18 cellular contexts compared by ENCODE assay signal in the genomic region with DNA sequence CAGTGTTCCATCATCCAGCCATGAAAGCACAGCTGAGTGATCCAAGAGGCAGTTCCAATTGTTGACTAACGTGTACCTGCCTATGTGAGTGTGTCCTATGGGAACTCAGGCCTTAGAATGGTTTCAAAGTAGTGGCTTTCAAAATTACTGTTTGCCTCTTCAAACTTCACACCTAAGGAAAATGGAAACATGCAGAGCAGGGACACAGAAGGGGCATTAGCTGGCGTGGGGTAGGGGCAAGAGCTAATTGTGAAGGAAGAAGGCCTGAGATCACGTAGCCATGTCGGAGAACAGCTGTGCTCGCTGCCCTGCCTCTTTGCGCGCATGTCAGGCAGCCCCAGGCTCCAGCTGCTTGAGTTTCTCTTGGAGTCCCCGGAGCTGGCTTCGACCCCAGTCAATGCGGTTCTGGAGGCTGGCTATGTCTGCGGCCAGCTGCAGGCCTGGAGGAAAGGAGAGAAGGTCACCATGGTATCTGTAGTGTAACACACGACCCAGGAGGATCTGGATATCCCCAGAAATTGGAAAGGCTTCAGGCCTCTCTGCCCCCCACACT. TPM values are rescaled to one million over a fixed set of nuclear protein-coding genes. Genes with fewer than 3 reads are reported as not detected.
DNase-seq lines count a peak whose midpoint lies in the region; ATAC-seq and TF ChIP-seq lines count a peak whose summit lies in the region.
"Had no signal": no experiment of that assay in that cellular context is flagged by ENCODE, and none has a peak within 500 bp of the region (broad histone marks: within the 10 kb centered on the region; RNA-seq: fewer than 3 reads in every experiment).

No MANE protein-coding gene starts in this region.

- H3K4me3 ChIP-seq in AG04450 (ENCODE audit: low read depth, low read length) (no peak overlapping the region), IMR-90 (ENCODE audit: insufficient read depth, low read depth, low read length) (no peak overlapping the region), neural progenitor cell (no peak overlapping the region), endodermal cell (ENCODE audit: low read length) (no peak overlapping the region)
- H3K4me3 ChIP-seq in naive thymus-derived CD4-positive, alpha-beta T cell (ENCODE audit: low read length) = no peak overlapping the region
- H3K4me3 ChIP-seq: GM23248 had no signal

- H4K5ac ChIP-seq in IMR-90 (ENCODE audit: low read depth, low read length) = no peak overlapping the region

- peaks cover 9% of the 10 kb centered on the region for H3K9me1 ChIP-seq in IMR-90 (ENCODE audit: insufficient read depth, low read length)

- dilution Hi-C loops in IMR-90 (cut with HindIII; ENCODE audit: low sequenced_read_pairs, unreplicated experiment) = no loop called here

- no peak overlapping the region for H3K23ac ChIP-seq in IMR-90 (ENCODE audit: low read depth, low read length)

- intact Hi-C loops in IMR-90 (cut with micrococcal nuclease) = no loop called here
- intact Hi-C loops in naive thymus-derived CD4-positive, alpha-beta T cell (cut with micrococcal nuclease) = no loop called here

- peak overlapping the region; percentile 20; the same call in 1 of the 2 replicates for H4K91ac ChIP-seq in IMR-90 (ENCODE audit: insufficient read depth, low read depth, low read length)

- in situ Hi-C loops in IMR-90 (cut with MboI; ENCODE audit: low sequenced_read_pairs) = no loop called here

- no peak overlapping the region for H3K9ac ChIP-seq in IMR-90 (ENCODE audit: low read depth, low read length)
- no peak overlapping the region for H3K9ac ChIP-seq in neural progenitor cell
- no peak overlapping the region for H3K9ac ChIP-seq in endodermal cell (ENCODE audit: extremely low read depth, low read length, poor library complexity, severe bottlenecking)
- H3K9ac ChIP-seq: GM23248 had no signal

- peak overlapping the region; percentile 48 for H2AK5ac ChIP-seq in IMR-90 (ENCODE audit: low read depth, low read length)

- H3K36me3 Mint-ChIP-seq in brain (peaks cover 23% of the 10 kb centered on the region), neural progenitor cell (peaks cover 19% of the 10 kb centered on the region), endodermal cell (ENCODE audit: low read depth) (peaks cover 23% of the 10 kb centered on the region)
- H3K36me3 Mint-ChIP-seq in naive thymus-derived CD4-positive, alpha-beta T cell = peaks cover 8 to 28% (median 14%) of the 10 kb centered on the region in 5 donors

- peak overlapping the region; percentile 38; the same call in 1 of the 2 replicates for H2BK120ac ChIP-seq in IMR-90 (ENCODE audit: low read depth, low read length)

- no peak overlapping the region for H4K8ac ChIP-seq in IMR-90 (ENCODE audit: low read depth in 2 of 2, low read length in 2 of 2)

- no peak overlapping the region for H3K14ac ChIP-seq in IMR-90 (replicated peaks; ENCODE audit: low read depth, low read length)

- peaks cover 3 to 21% of the 10 kb centered on the region in 2 experiments; a peak in 3 of 4 replicates for H3K79me1 ChIP-seq in IMR-90 (ENCODE audit: low read depth in 1 of 2, low read length in 2 of 2)

- no peak overlapping the region for H3K18ac ChIP-seq in IMR-90 (ENCODE audit: low read depth, low read length)

- H3K27ac Mint-ChIP-seq in brain (peak overlapping the region in 1 of 5 experiments; percentile 13), neural progenitor cell (no peak overlapping the region), endodermal cell (no peak overlapping the region)
- H3K27ac Mint-ChIP-seq in naive thymus-derived CD4-positive, alpha-beta T cell = peak overlapping the region in 4 of 9 donors; percentile 42 to 80 (median 54)

- BruUV-seq in IMR-90 (replicated peaks; lab: Mats Ljungman, UMichigan) = no TSS peak

- peaks cover 2% of the 10 kb centered on the region; the same call in 1 of the 2 replicates for H3K9me3 ChIP-seq in AG04450 (ENCODE audit: control insufficient read depth, insufficient read depth, low read length)
- H3K9me3 ChIP-seq in IMR-90 (ENCODE audit: control insufficient read depth, insufficient read depth, low read length) = no peaks in the 10 kb centered on the region
- H3K9me3 ChIP-seq in neural progenitor cell (ENCODE audit: low read depth) = no peaks in the 10 kb centered on the region
- no peaks in the 10 kb centered on the region for H3K9me3 ChIP-seq in endodermal cell (ENCODE audit: control insufficient read depth, low read length)
- no peaks in the 10 kb centered on the region for H3K9me3 ChIP-seq in naive thymus-derived CD4-positive, alpha-beta T cell (ENCODE audit: control insufficient read depth in 2 of 3, low read length in 3 of 3)

- no peak overlapping the region for H3K56ac ChIP-seq in IMR-90 (ENCODE audit: extremely low read depth, insufficient read depth, low read length)

- no peak for TF ChIP-seq RAD21 in IMR-90 (IDR thresholded peaks at IDR 0.05; ENCODE audit: low read length)

- H3K4ac ChIP-seq in IMR-90 (ENCODE audit: low read depth, low read length) = peak overlapping the region; percentile 46

- DNase-seq in AG04450 (ENCODE audit: low read depth, low spot score) (no peak), IMR-90 (no peak), neural progenitor cell (ENCODE audit: low spot score) (no peak), endodermal cell (no peak)
- DNase-seq in naive thymus-derived CD4-positive, alpha-beta T cell = no peak
- DNase-seq: ACHN, DMS53, GM23248, HCEC 1CT, MV-4-11, NCI-H1417 treated with DMSO at 0.1 percent for 48 hours, NCI-H2029, NCI-H2171, NCI-H446, NCI-H69, SHP77 had no signal

- H3K4me2 ChIP-seq in IMR-90 (ENCODE audit: low read depth, low read length) (no peak overlapping the region), neural progenitor cell (no peak overlapping the region)

- H2AK9ac ChIP-seq in IMR-90 (replicated peaks; ENCODE audit: low read depth, low read length, poor library complexity) = peak overlapping the region; percentile 33

- POLR2A ChIA-PET in AG04450 (lab: Yijun Ruan, JAX) = no interaction called here
- POLR2A ChIA-PET in IMR-90 (lab: Charles Lee; ENCODE audit: unreplicated experiment) = no interaction called here
- POLR2A ChIA-PET in naive thymus-derived CD4-positive, alpha-beta T cell (lab: Charles Lee) = no interaction called here

- H3K27ac ChIP-seq in AG04450 (ENCODE audit: low read depth, low read length) (peak overlapping the region; percentile 12), IMR-90 (ENCODE audit: insufficient read depth, low read length) (peak overlapping the region; percentile 26; the same call in 1 of the 2 replicates), neural progenitor cell (no peak overlapping the region), endodermal cell (ENCODE audit: low read depth, low read length) (no peak overlapping the region)
- no peak overlapping the region for H3K27ac ChIP-seq in naive thymus-derived CD4-positive, alpha-beta T cell (ENCODE audit: low read depth, low read length)
- H3K27ac ChIP-seq: GM23248 had no signal

- H2AFZ ChIP-seq in IMR-90 (replicated peaks; ENCODE audit: low read length, poor library complexity) = no peak overlapping the region
- no peak overlapping the region for H2AFZ ChIP-seq in neural progenitor cell (replicated peaks)
- H2AFZ ChIP-seq: GM23248 had no signal

- TF ChIP-seq CTCF in AG04450 (IDR thresholded peaks at IDR 0.05; ENCODE audit: low read depth, low read length) (no peak), IMR-90 (conservative IDR thresholded peaks at IDR 0.05; ENCODE audit: low read depth, low read length) (no peak), brain (conservative IDR thresholded peaks at IDR 0.05) (no peak), neural progenitor cell (IDR thresholded peaks at IDR 0.05) (no peak), endodermal cell (conservative IDR thresholded peaks at IDR 0.05) (no peak)

- peaks cover 11% of the 10 kb centered on the region for H3K4me1 ChIP-seq in IMR-90 (ENCODE audit: control insufficient read depth, insufficient read depth, low read length)
- peaks cover 6% of the 10 kb centered on the region for H3K4me1 ChIP-seq in neural progenitor cell
- H3K4me1 ChIP-seq in endodermal cell (ENCODE audit: control insufficient read depth, insufficient read depth, low read length) = no peaks in the 10 kb centered on the region
- peaks cover 9 to 14% of the 10 kb centered on the region in 2 donors for H3K4me1 ChIP-seq in naive thymus-derived CD4-positive, alpha-beta T cell (ENCODE audit: control insufficient read depth in 2 of 2, insufficient read depth in 2 of 2, low read length in 2 of 2)

- peaks cover 6% of the 10 kb centered on the region for H3K36me3 ChIP-seq in IMR-90 (ENCODE audit: control insufficient read depth, insufficient read depth, low read length)
- H3K36me3 ChIP-seq in neural progenitor cell = no peaks in the 10 kb centered on the region
- no peaks in the 10 kb centered on the region for H3K36me3 ChIP-seq in endodermal cell (ENCODE audit: control insufficient read depth, insufficient read depth, low read length)
- H3K36me3 ChIP-seq in naive thymus-derived CD4-positive, alpha-beta T cell (ENCODE audit: control insufficient read depth in 2 of 3, insufficient read depth in 3 of 3, low read length in 3 of 3) = peaks cover 0 to 34% (median 5%) of the 10 kb centered on the region in 3 experiments

- H3K27me3 ChIP-seq in AG04450 (ENCODE audit: control insufficient read depth, insufficient read depth, low read length) (no peaks in the 10 kb centered on the region), IMR-90 (ENCODE audit: control insufficient read depth, insufficient read depth, low read length) (no peaks in the 10 kb centered on the region), neural progenitor cell (no peaks in the 10 kb centered on the region), endodermal cell (ENCODE audit: control insufficient read depth, insufficient read depth, low read length, poor library complexity, severe bottlenecking) (no peaks in the 10 kb centered on the region)
- H3K27me3 ChIP-seq in naive thymus-derived CD4-positive, alpha-beta T cell (ENCODE audit: control insufficient read depth in 2 of 2, insufficient read depth in 2 of 2, low read length in 2 of 2) = no peaks in the 10 kb centered on the region

- no peak for ATAC-seq in IMR-90 (ENCODE audit: low read depth)
- no peak for ATAC-seq in naive thymus-derived CD4-positive, alpha-beta T cell
- ATAC-seq in GM21367 (IDR thresholded peaks at IDR 0.05; ENCODE audit: unreplicated experiment) = no peak

- no peak for TF ChIP-seq POLR2A in IMR-90 (IDR thresholded peaks at IDR 0.05; ENCODE audit: low read depth, low read length)

- H2BK5ac ChIP-seq in IMR-90 (ENCODE audit: low read depth, low read length, poor library complexity, severe bottlenecking) = no peak overlapping the region

- CTCF ChIA-PET in AG04450 (lab: Charles Lee) = no interaction called here
- CTCF ChIA-PET in IMR-90 (lab: Yijun Ruan, JAX) = no interaction called here
- CTCF ChIA-PET in naive thymus-derived CD4-positive, alpha-beta T cell (lab: Charles Lee) = no interaction called here

- H3K27me3 Mint-ChIP-seq in brain (peaks cover 22% of the 10 kb centered on the region), neural progenitor cell (ENCODE audit: insufficient read depth, low read depth) (peaks cover 27% of the 10 kb centered on the region), endodermal cell (ENCODE audit: insufficient read depth) (peaks cover 16% of the 10 kb centered on the region)
- H3K27me3 Mint-ChIP-seq in naive thymus-derived CD4-positive, alpha-beta T cell = peaks cover 0 to 9% (median 0%) of the 10 kb centered on the region in 5 donors

- peaks cover 9% of the 10 kb centered on the region for H3K79me2 ChIP-seq in neural progenitor cell (ENCODE audit: low read depth)

- H2BK15ac ChIP-seq in IMR-90 (ENCODE audit: low read depth, low read length) = peak overlapping the region; percentile 56; the same call in 1 of the 3 replicates

- whole genome bisulfite sequencing in IMR-90 (ENCODE audit: extremely low coverage in 2 of 2, insufficient read length in 1 of 2), 2 experiments = 95% methylated on average over 10 of the region's 12 CpGs; no CpG with 5 or more reads in 1 of the 2 experiments
- WGBS in endodermal cell (ENCODE audit: insufficient coverage in 1 of 2, insufficient read length in 1 of 2), 2 experiments = 94 to 100% methylated on average over 3 to 12 of the region's 12 CpGs

- H2BK20ac ChIP-seq in IMR-90 (ENCODE audit: low read depth, low read length) = peak overlapping the region; percentile 16; the same call in 1 of the 2 replicates

- H4K20me1 ChIP-seq in IMR-90 (ENCODE audit: insufficient read depth, low read length) = no peaks in the 10 kb centered on the region
- H4K20me1 ChIP-seq in neural progenitor cell (ENCODE audit: low read depth) = peaks cover 8% of the 10 kb centered on the region

- peaks cover 66% of the 10 kb centered on the region for H3K4me1 Mint-ChIP-seq in brain
- H3K4me1 Mint-ChIP-seq in neural progenitor cell = peaks cover 28% of the 10 kb centered on the region
- H3K4me1 Mint-ChIP-seq in endodermal cell = peaks cover 15% of the 10 kb centered on the region
- peaks cover 15 to 33% (median 29%) of the 10 kb centered on the region in 7 donors for H3K4me1 Mint-ChIP-seq in naive thymus-derived CD4-positive, alpha-beta T cell

- peak overlapping the region in 3 of 5 experiments; percentile 5 to 74 (median 16) for H3K4me3 Mint-ChIP-seq in brain
- H3K4me3 Mint-ChIP-seq in neural progenitor cell = peak overlapping the region; percentile 5
- no peak overlapping the region for H3K4me3 Mint-ChIP-seq in endodermal cell
- H3K4me3 Mint-ChIP-seq in naive thymus-derived CD4-positive, alpha-beta T cell = peak overlapping the region in 1 of 10 donors; percentile 20

- H3K9me3 Mint-ChIP-seq in brain (peaks cover 2 to 10% (median 6%) of the 10 kb centered on the region in 5 experiments), neural progenitor cell (peaks cover 11% of the 10 kb centered on the region), endodermal cell (no peaks in the 10 kb centered on the region)
- peaks cover 0 to 4% (median 0%) of the 10 kb centered on the region in 11 donors for H3K9me3 Mint-ChIP-seq in naive thymus-derived CD4-positive, alpha-beta T cell

- peaks cover 11% of the 10 kb centered on the region for H3F3A ChIP-seq in neural progenitor cell (ENCODE audit: low read depth)

RNA-seq across cellular contexts. Expression of a gene that starts 3.8 kb away (rescaled TPM):
- polyA plus RNA-seq in AG04450 (2011; rRNA removed) = 51.0 and 79.5 TPM in 2 replicates
- polyA minus RNA-seq in AG04450 (2011; rRNA and poly(A)+ RNA removed) = 39.6 and 80.1 TPM in 2 replicates
- total RNA-seq in IMR-90 (2012; rRNA removed) = 127 and 154 TPM in 2 replicates
- polyA plus RNA-seq in IMR-90 (2012; rRNA removed) = 169 and 187 TPM in 2 replicates
- polyA plus RNA-seq in IMR-90 (2012; cell fraction: cytosol; rRNA removed) = 158 and 206 TPM in 2 replicates
- 143 and 362 TPM in 2 replicates for polyA plus RNA-seq in IMR-90 (2012; cell fraction: nucleus; rRNA removed; ENCODE audit: low replicate concordance)
- 63.0 TPM for polyA plus RNA-seq in brain (ENCODE audit: insufficient read depth, low read depth, low replicate concordance)
- total RNA-seq in neural progenitor cell (ENCODE audit: low replicate concordance) = 23.3 and 51.4 TPM in 2 replicates
- total RNA-seq in endodermal cell = 10 to 100 TPM; 47.1 to 55.1 TPM
- polyA plus RNA-seq in endodermal cell (2013, experiment 1 of 2) = 38.5 TPM
- polyA plus RNA-seq in endodermal cell (2013, experiment 2 of 2) = 36.8 TPM
- 10 to 100 TPM; 69.9 to 88.5 (median 79.3) TPM for total RNA-seq in naive thymus-derived CD4-positive, alpha-beta T cell
- 10 to 100 TPM; 76.3 to 82.7 TPM for polyA plus RNA-seq in naive thymus-derived CD4-positive, alpha-beta T cell

RNA-seq across cellular contexts. Expression of a gene that starts 17.0 kb away (rescaled TPM):
- polyA plus RNA-seq in AG04450 (2011; rRNA removed) (10.1 and 11.6 TPM in 2 replicates), IMR-90 (2012; rRNA removed) (13.4 and 15.5 TPM in 2 replicates), brain (ENCODE audit: insufficient read depth, low read depth, low replicate concordance) (55.9 TPM)
- polyA minus RNA-seq in AG04450 (2011; rRNA and poly(A)+ RNA removed) = 12.2 and 15.6 TPM in 2 replicates
- total RNA-seq in IMR-90 (2012; rRNA removed) (7.2 and 9.7 TPM in 2 replicates), neural progenitor cell (ENCODE audit: low replicate concordance) (4.0 and 17.6 TPM in 2 replicates), endodermal cell (10 to 100 TPM; 16.4 to 19.6 TPM)
- polyA plus RNA-seq in IMR-90 (2012; cell fraction: cytosol; rRNA removed) = 8.1 and 12.2 TPM in 2 replicates
- 64.3 and 68.2 TPM in 2 replicates for polyA plus RNA-seq in IMR-90 (2012; cell fraction: nucleus; rRNA removed; ENCODE audit: low replicate concordance)
- polyA plus RNA-seq in endodermal cell (2013, experiment 1 of 2) = 15.1 TPM
- 13.8 TPM for polyA plus RNA-seq in endodermal cell (2013, experiment 2 of 2)
- 100 to 1,000 TPM in 1 of 5 experiments, 10 to 100 TPM in 4; 43.3 to 112 (median 44.2) TPM for total RNA-seq in naive thymus-derived CD4-positive, alpha-beta T cell
- 10 to 100 TPM; 39.4 to 53.2 TPM for polyA plus RNA-seq in naive thymus-derived CD4-positive, alpha-beta T cell

Comparison
In these comparisons a context has a peak if more than half of its experiments do, and no peak if none do; other contexts are left out.
1. H3K27ac ChIP-seq: peak in AG04450 (single experiment) and IMR-90 (single experiment); none in neural progenitor cell (single experiment), endodermal cell (single experiment) and naive thymus-derived CD4-positive, alpha-beta T cell (single experiment).